ENCODE assay signal across 1 cellular context in genomic region chr2:240834377-240834975, GRCh38.
TF ChIP-seq lines count a peak whose summit lies in the region.

No MANE protein-coding gene starts in this region.

TF ChIP-seq in GM23338, 12 proteins besides CTCF, POLR2A, EP300 and RAD21 (continued from another document):
- no peak for TF ChIP-seq STAT1 (IDR thresholded peaks at IDR 0.05; ENCODE audit: unreplicated experiment)
- TF ChIP-seq ZNF462 (CRISPR knock-in tag; IDR thresholded peaks at IDR 0.05), result no peak
- no peak for TF ChIP-seq CREB1 (CRISPR knock-in tag; IDR thresholded peaks at IDR 0.05; ENCODE audit: low read depth)
- no peak for TF ChIP-seq JUNB (IDR thresholded peaks at IDR 0.05; ENCODE audit: unreplicated experiment)
- no peak for TF ChIP-seq ZNF114 (CRISPR knock-in tag; IDR thresholded peaks at IDR 0.05)
- TF ChIP-seq POLR2AphosphoS5 (IDR thresholded peaks at IDR 0.05; ENCODE audit: low read depth), result no peak
- no peak for TF ChIP-seq EZH2phosphoT487 (IDR thresholded peaks at IDR 0.05; ENCODE audit: unreplicated experiment)
- no peak for TF ChIP-seq REST (IDR thresholded peaks at IDR 0.05; ENCODE audit: unreplicated experiment)
